In the genomic region with DNA sequence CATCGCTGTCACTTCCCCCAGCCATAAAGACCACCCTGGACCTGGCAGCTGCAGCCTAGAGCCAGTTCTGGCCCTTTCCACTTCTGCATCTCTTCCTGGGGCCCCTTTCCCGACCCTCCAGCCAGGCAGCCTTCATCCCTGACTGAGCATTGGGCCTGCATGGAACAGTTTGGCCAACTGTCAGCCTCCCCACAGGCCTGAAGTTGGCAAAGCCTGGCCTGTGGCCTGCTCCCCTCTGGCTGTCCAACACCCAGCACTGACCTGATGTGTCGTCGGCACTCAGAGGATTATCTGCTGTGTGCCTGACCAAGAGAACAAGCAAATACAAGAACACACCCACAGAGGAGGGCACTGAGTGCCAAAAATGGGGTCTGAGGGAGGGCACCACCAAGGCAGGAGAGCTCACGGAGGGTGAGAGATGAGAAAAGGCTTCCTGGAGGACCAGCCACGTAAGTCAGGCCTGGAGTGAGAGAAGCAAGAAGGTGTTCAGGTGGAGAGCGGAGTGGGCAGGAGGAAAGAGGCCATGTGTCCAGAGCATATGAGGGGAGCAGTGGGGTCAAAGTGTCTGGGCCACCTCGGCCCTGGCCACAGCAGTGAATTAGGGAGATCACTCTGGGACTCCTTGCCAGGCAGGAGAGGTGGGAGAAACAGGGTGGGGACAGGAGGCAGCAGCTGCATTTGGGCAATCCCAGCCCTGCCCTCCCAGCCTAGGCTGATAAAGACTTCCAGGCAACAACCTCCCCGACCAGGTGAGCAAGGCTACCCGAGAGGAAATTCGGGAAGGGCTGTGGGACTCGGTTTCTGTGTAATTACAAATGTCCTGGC, we compare ENCODE assay signal across 14 cellular contexts. TPM values are rescaled to one million over a fixed set of nuclear protein-coding genes. Genes with fewer than 3 reads are reported as not detected.
DNase-seq lines count a peak whose midpoint lies in the region; ATAC-seq and TF ChIP-seq lines count a peak whose summit lies in the region.
"Had no signal": no experiment of that assay in that cellular context is flagged by ENCODE, and none has a peak within 500 bp of the region (broad histone marks: within the 10 kb centered on the region; RNA-seq: fewer than 3 reads in every experiment).

No MANE protein-coding gene starts in this region.

- no peak overlapping the region for H2AFZ ChIP-seq in DND-41 (ENCODE audit: low read depth, low read length)
- H2AFZ ChIP-seq: parathyroid adenoma had no signal

- no peak overlapping the region for H3K4me3 Mint-ChIP-seq in progenitor cell of endocrine pancreas (ENCODE audit: low read depth)
- H3K4me3 Mint-ChIP-seq: CD4-positive, alpha-beta T cell had no signal

- TF ChIP-seq POLR2A in erythroblast (IDR thresholded peaks at IDR 0.05; ENCODE audit: low read length): no peak

- H3K4me1 ChIP-seq in DND-41 (ENCODE audit: insufficient read depth, low read length): no peaks in the 10 kb centered on the region

- DNase-seq in DND-41 (peak; percentile 2), left cardiac atrium (peak; percentile 25), progenitor cell of endocrine pancreas (ENCODE audit: low spot score, unreplicated experiment) (peak; percentile 10), erythroblast (lab: John Stamatoyannopoulos, UW) (no peak), foreskin melanocyte (no peak)
- peak; percentile 56 for DNase-seq in activated CD8-positive, alpha-beta memory T cell treated with anti-CD3 and anti-CD28 coated beads for 24 hours
- DNase-seq: anterior cingulate cortex, GDM1, Kasumi-1 had no signal

- intact Hi-C loops in left cardiac atrium (cut with DNase I): no loop called here

- peaks cover 5% of the 10 kb centered on the region for H3K4me1 Mint-ChIP-seq in progenitor cell of endocrine pancreas (ENCODE audit: low read depth)

- peaks cover 13% of the 10 kb centered on the region for H3K27me3 ChIP-seq in DND-41 (ENCODE audit: insufficient read depth, low read length, poor library complexity)

- H3K27ac Mint-ChIP-seq in progenitor cell of endocrine pancreas: no peak overlapping the region
- H3K27ac Mint-ChIP-seq: CD4-positive, alpha-beta T cell had no signal

- no peak overlapping the region for H3K4me2 ChIP-seq in DND-41 (ENCODE audit: insufficient read depth, low read length)

- no peaks in the 10 kb centered on the region for H3K36me3 Mint-ChIP-seq in progenitor cell of endocrine pancreas (ENCODE audit: insufficient read depth)

- no peaks in the 10 kb centered on the region for H3K79me2 ChIP-seq in DND-41 (ENCODE audit: insufficient read depth, low read length)
- H3K79me2 ChIP-seq: parathyroid adenoma had no signal

- H3K27ac ChIP-seq in DND-41 (ENCODE audit: low read length): no peak overlapping the region
- H3K27ac ChIP-seq: parathyroid adenoma had no signal

- peaks cover 3% of the 10 kb centered on the region for H3K27me3 Mint-ChIP-seq in progenitor cell of endocrine pancreas
- H3K27me3 Mint-ChIP-seq: CD4-positive, alpha-beta T cell had no signal

- H3K9me3 ChIP-seq in DND-41 (ENCODE audit: insufficient read depth, low read length, severe bottlenecking): no peaks in the 10 kb centered on the region

- H3K9me3 Mint-ChIP-seq in progenitor cell of endocrine pancreas (ENCODE audit: low read depth): no peaks in the 10 kb centered on the region
- H3K9me3 Mint-ChIP-seq: CD4-positive, alpha-beta T cell had no signal

- TF ChIP-seq CTCF in DND-41 (IDR thresholded peaks at IDR 0.05; ENCODE audit: borderline replicate concordance, extremely low read depth, low read length, poor library complexity, severe bottlenecking): no peak
- no peak for TF ChIP-seq CTCF in progenitor cell of endocrine pancreas (IDR thresholded peaks at IDR 0.05; ENCODE audit: unreplicated experiment)

- H4K20me1 ChIP-seq in DND-41 (ENCODE audit: insufficient read depth, low read length): peaks cover 3% of the 10 kb centered on the region; the same call in 1 of the 2 replicates

- no peak overlapping the region for H3K9ac ChIP-seq in DND-41 (ENCODE audit: low read depth, low read length)
- H3K9ac ChIP-seq: parathyroid adenoma had no signal

- no peak for ATAC-seq in DND-41 (ENCODE audit: insufficient read depth, low read depth)
- peak in 1 of 2 donors; percentile 29 for ATAC-seq in left cardiac atrium
- no peak for ATAC-seq in GM21529 (IDR thresholded peaks at IDR 0.05; ENCODE audit: unreplicated experiment)
- no peak for ATAC-seq in GM21723 (IDR thresholded peaks at IDR 0.05; ENCODE audit: unreplicated experiment)

- no peak overlapping the region for H3K4me3 ChIP-seq in DND-41 (ENCODE audit: low read depth in 1 of 2, low read length in 2 of 2)

- H3K36me3 ChIP-seq in DND-41 (ENCODE audit: insufficient read depth, low read length): no peaks in the 10 kb centered on the region

RNA-seq across cellular contexts. Expression of a gene that starts 4.5 kb away (rescaled TPM):
- total RNA-seq in left cardiac atrium (not detected), progenitor cell of endocrine pancreas (14.0 and 19.8 TPM in 2 replicates)
- total RNA-seq: CD4-positive, alpha-beta T cell; subcutaneous adipose tissue had no signal

RNA-seq across cellular contexts. Expression of a gene that starts 27.0 kb away (rescaled TPM):
- total RNA-seq in left cardiac atrium (1 to 10 TPM; 4.6 to 4.9 TPM), progenitor cell of endocrine pancreas (1.8 and 2.8 TPM in 2 replicates)

Comparison
In these comparisons a context has a peak if more than half of its experiments do, and no peak if none do; other contexts are left out.
1. DNase-seq: peak in DND-41 (single experiment), activated CD8-positive, alpha-beta memory T cell treated with anti-CD3 and anti-CD28 coated beads for 24 hours (single experiment), left cardiac atrium (single experiment) and progenitor cell of endocrine pancreas (single experiment); none in erythroblast (0 of 2) and foreskin melanocyte (single experiment).
2. RNA of a gene that starts 4.5 kb away (total RNA-seq): 14.0 to 19.8 TPM in progenitor cell of endocrine pancreas; not detected in left cardiac atrium; every median in the first group is over 10 times any median in the second.